ENCODE assay signal across 10 cellular contexts in the genomic region with DNA sequence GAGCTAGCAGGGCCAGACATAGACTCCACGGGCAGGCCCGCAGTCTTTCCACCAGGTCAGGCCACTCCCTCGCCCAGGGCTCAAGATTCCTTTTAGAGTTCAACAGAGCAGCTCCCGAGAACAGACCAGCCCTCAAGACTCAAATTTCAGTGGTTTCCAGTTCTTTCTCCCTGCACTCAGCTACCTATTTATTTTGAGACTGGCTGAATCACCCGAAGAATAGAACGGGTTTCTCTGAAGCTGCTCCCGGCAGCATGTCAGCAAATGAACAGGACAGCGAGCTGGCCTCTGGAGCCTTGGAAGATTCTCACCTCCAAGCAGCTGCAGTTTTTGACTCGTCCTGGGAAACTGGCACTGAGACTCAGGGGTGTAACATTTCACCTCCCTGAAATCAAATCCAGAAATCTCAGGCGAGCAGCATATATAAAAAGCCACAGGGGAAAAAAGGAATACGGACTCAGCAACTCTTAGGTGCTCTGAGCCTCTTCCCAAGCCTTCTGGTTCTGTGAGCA.
DNase-seq lines count a peak whose midpoint lies in the region; ATAC-seq, FAIRE-seq and TF ChIP-seq lines count a peak whose summit lies in the region.
"Had no signal": no experiment of that assay in that cellular context is flagged by ENCODE, and none has a peak within 500 bp of the region (broad histone marks: within the 10 kb centered on the region; RNA-seq: fewer than 3 reads in every experiment).

No MANE protein-coding gene starts in this region.

- H3K27ac ChIP-seq in foreskin keratinocyte (peak overlapping the region; percentile 54), skin epidermis (peak overlapping the region in 14 of 21 experiments; percentile 18 to 76 (median 50)), HepG2 (ENCODE audit: extremely low read length, insufficient read depth, low read length) (no peak overlapping the region)
- H3K27ac ChIP-seq: right lobe of liver had no signal

- H4K20me1 ChIP-seq in HepG2 (ENCODE audit: insufficient read depth, low read length), result no peaks in the 10 kb centered on the region

- H3K9me3 ChIP-seq in T-helper 17 cell (ENCODE audit: control insufficient read depth, low read length, poor library complexity, severe bottlenecking) (no peaks in the 10 kb centered on the region), HepG2 (ENCODE audit: low read length) (no peaks in the 10 kb centered on the region)
- H3K9me3 ChIP-seq: right lobe of liver had no signal

- H3K4me1 ChIP-seq in foreskin keratinocyte (peaks cover 40% of the 10 kb centered on the region), HepG2 (ENCODE audit: insufficient read depth, low read length) (peaks cover 5% of the 10 kb centered on the region)

- H3K4me3 ChIP-seq in HFF-Myc (replicated peaks; ENCODE audit: low read depth, low read length) (no peak overlapping the region), skin epidermis (no peak overlapping the region), HepG2 (replicated peaks in 1 of 3; ENCODE audit: insufficient read depth in 1 of 3, low read depth in 2 of 3, low read length in 3 of 3) (no peak overlapping the region)
- H3K4me3 ChIP-seq: right lobe of liver had no signal

- no peaks in the 10 kb centered on the region for H3K27me3 Mint-ChIP-seq in T-helper 17 cell

- no peak for TF ChIP-seq CTCF in HFF-Myc (IDR thresholded peaks at IDR 0.05; ENCODE audit: low read depth, low read length, missing control alignments)
- no peak for TF ChIP-seq CTCF in foreskin keratinocyte (conservative IDR thresholded peaks at IDR 0.05)
- no peak for TF ChIP-seq CTCF in HepG2 (CRISPR knock-in tag; IDR thresholded peaks at IDR 0.05)

- no TSS peak for BruUV-seq in HepG2 (replicated peaks; lab: Mats Ljungman, UMichigan)

- CTCF ChIA-PET in HepG2 (lab: Yijun Ruan, JAX; ENCODE audit: low intra/inter-chr PET ratio, low total read pairs), result no interaction called here

- ATAC-seq in T-helper 17 cell (no peak), foreskin keratinocyte (peak; percentile 55), HG03439 (IDR thresholded peaks at IDR 0.05; ENCODE audit: unreplicated experiment) (no peak), HepG2 (no peak)

- no peak overlapping the region for H3K4me2 ChIP-seq in HepG2 (ENCODE audit: low read depth, low read length)

- H3K9ac ChIP-seq in HepG2 (ENCODE audit: insufficient read depth, low read depth, low read length), result no peak overlapping the region

- no peak for FAIRE-seq in HepG2 (lab: Jason Lieb, UNC)

- intact Hi-C loops in HepG2 (cut with micrococcal nuclease; ENCODE audit: unreplicated experiment), result no loop called here

- in situ Hi-C loops in HepG2 (cut with HindIII; ENCODE audit: extremely low pct_ligation_motif_present, low pct_unique_long_range_greater_than_20kb), result no loop called here

- no peak for TF ChIP-seq RAD21 in HepG2 (CRISPR knock-in tag; IDR thresholded peaks at IDR 0.05)

- POLR2A ChIA-PET in HepG2 (lab: Yijun Ruan, JAX), result interaction anchor here (1.5 kb wide), 1 partner anchor 40 kb away, joined by 3 read pairs; no protein-coding TSS in a partner anchor

- peaks cover 41% of the 10 kb centered on the region for H3K4me1 Mint-ChIP-seq in T-helper 17 cell

- DNase-seq in HFF-Myc (ENCODE audit: extremely low read depth, low read depth), result peak; percentile 71
- no peak for DNase-seq in T-helper 17 cell
- peak; percentile 70 to 88 for DNase-seq in foreskin keratinocyte
- no peak for DNase-seq in HepG2 (ENCODE audit: low spot score)
- DNase-seq in CD1c-positive myeloid dendritic cell (ENCODE audit: extremely low spot score), result no peak
- no peak for DNase-seq in UCSD-AML1 (lab: John Stamatoyannopoulos, UW; ENCODE audit: unreplicated experiment)
- DNase-seq: central memory CD4-positive, alpha-beta T cell; right lobe of liver had no signal

- TF ChIP-seq POLR2A in HepG2 (IDR thresholded peaks at IDR 0.05; ENCODE audit: insufficient read depth in 1 of 2, low read depth in 2 of 2, low read length in 2 of 2), result no peak

- H3K36me3 ChIP-seq in HepG2 (replicated peaks in 1 of 2; ENCODE audit: control insufficient read depth in 1 of 2, insufficient read depth in 2 of 2, low read length in 2 of 2), result peaks cover 10 to 61% of the 10 kb centered on the region in 2 experiments

- H3K27ac Mint-ChIP-seq in T-helper 17 cell, result peak overlapping the region; percentile 89

- TF ChIP-seq EP300 in HepG2 (IDR thresholded peaks at IDR 0.05; ENCODE audit: low read depth in 2 of 2, low read length in 2 of 2) (no peak), HepG2 (CRISPR knock-in tag; IDR thresholded peaks at IDR 0.05; ENCODE audit: borderline replicate concordance) (no peak)

- H2AFZ ChIP-seq in HepG2 (ENCODE audit: low read length), result no peak overlapping the region

- H3K27me3 ChIP-seq in foreskin keratinocyte, result no peaks in the 10 kb centered on the region
- no peaks in the 10 kb centered on the region for H3K27me3 ChIP-seq in HepG2 (ENCODE audit: control insufficient read depth in 1 of 2, insufficient read depth in 2 of 2, low read length in 2 of 2)
- H3K27me3 ChIP-seq: right lobe of liver had no signal

- WGBS in HepG2 (ENCODE audit: low lambda C conversion rate), result 95% methylated on average over 11 of the region's 11 CpGs

- peaks cover 5% of the 10 kb centered on the region for H3K79me2 ChIP-seq in HepG2 (ENCODE audit: insufficient read depth, low read length)

- peaks cover 5% of the 10 kb centered on the region for H3K36me3 Mint-ChIP-seq in T-helper 17 cell (ENCODE audit: low read depth)

- no peak overlapping the region for H3K4me3 Mint-ChIP-seq in T-helper 17 cell

TF ChIP-seq in HepG2, 621 proteins besides CTCF, POLR2A, EP300 and RAD21:
- TF ChIP-seq PHF21A (CRISPR knock-in tag; IDR thresholded peaks at IDR 0.05), result no peak
- no peak for TF ChIP-seq TAF15 (IDR thresholded peaks at IDR 0.05; ENCODE audit: low read depth, low read length, poor library complexity, severe bottlenecking)
- TF ChIP-seq, protein P1, sequence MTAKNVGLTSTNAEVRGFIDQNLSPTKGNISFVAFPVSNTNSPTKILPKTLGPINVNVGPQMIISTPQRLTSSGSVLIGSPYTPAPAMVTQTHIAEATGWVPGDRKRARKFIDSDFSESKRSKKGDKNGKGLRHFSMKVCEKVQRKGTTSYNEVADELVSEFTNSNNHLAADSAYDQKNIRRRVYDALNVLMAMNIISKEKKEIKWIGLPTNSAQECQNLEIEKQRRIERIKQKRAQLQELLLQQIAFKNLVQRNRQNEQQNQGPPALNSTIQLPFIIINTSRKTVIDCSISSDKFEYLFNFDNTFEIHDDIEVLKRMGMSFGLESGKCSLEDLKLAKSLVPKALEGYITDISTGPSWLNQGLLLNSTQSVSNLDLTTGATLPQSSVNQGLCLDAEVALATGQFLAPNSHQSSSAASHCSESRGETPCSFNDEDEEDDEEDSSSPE (CRISPR knock-in tag; IDR thresholded peaks at IDR 0.05), result no peak
- TF ChIP-seq ZNF367 (CRISPR knock-in tag; IDR thresholded peaks at IDR 0.05; ENCODE audit: borderline replicate concordance), result no peak
- no peak for TF ChIP-seq KAT8 (CRISPR knock-in tag; IDR thresholded peaks at IDR 0.05)

Comparison
In these comparisons a context has a peak if more than half of its experiments do, and no peak if none do; other contexts are left out.
1. DNase-seq: peak in HFF-Myc (single experiment) and foreskin keratinocyte (2 of 2); none in T-helper 17 cell (0 of 3), HepG2 (single experiment), CD1c-positive myeloid dendritic cell (single experiment) and UCSD-AML1 (single experiment).